ENCODE assay signal across 26 cellular contexts in the genomic region with DNA sequence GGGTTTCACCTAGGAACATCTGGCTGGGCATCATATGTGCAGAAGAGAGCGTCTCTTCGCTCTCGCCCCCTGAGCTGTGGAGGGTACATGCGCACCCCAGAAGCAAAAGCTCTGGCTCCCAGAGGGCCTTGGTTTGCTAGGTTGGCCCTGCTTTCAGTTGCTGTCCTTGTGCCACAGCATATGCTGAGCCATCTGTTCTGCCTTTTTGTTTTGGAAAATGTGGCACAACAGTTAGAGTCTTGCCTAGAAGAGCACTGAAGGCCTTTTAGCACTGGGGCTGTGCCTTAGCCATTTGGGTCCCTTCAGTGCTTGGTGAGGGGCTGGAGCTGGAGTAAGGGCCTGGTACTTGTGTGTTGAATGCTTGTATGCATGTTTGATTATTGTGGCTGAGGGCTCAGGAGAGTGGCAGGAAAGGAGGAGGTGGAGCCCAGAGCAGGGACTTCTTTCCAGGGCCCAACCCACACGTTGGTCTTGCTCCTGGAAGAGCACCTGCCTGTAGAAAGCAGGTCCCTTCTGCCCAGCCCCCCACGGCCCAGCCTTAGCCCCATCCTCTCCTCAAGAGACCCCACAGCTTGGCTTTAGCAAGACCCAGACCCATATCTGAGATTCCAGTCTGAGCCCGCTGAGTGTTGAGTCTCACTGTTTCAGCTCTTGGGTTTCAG.
DNase-seq lines count a peak whose midpoint lies in the region; ATAC-seq and FAIRE-seq lines count a peak whose summit lies in the region.
"Had no signal": no experiment of that assay in that cellular context is flagged by ENCODE, and none has a peak within 500 bp of the region (broad histone marks: within the 10 kb centered on the region; RNA-seq: fewer than 3 reads in every experiment).

No MANE protein-coding gene starts in this region.

- H3K9me3 ChIP-seq in BLaER1 (no peaks in the 10 kb centered on the region), neuronal stem cell (replicated peaks in 1 of 2; ENCODE audit: control insufficient read depth in 2 of 2, insufficient read depth in 1 of 2, low read depth in 1 of 2, low read length in 2 of 2) (no peaks in the 10 kb centered on the region)
- H3K9me3 ChIP-seq: lower lobe of right lung had no signal

- H2BK12ac ChIP-seq in neuronal stem cell (ENCODE audit: low read length): no peak overlapping the region

- no peak overlapping the region for H3K4me3 ChIP-seq in BLaER1
- H3K4me3 ChIP-seq in neuronal stem cell (ENCODE audit: low read length in 2 of 2): no peak overlapping the region
- H3K4me3 ChIP-seq: hepatocyte, lower lobe of right lung, SK-N-MC had no signal

- no peak overlapping the region for H2BK15ac ChIP-seq in neuronal stem cell (ENCODE audit: low read length)

- H3K36me3 ChIP-seq in BLaER1 (no peaks in the 10 kb centered on the region), neuronal stem cell (replicated peaks in 1 of 2; ENCODE audit: control insufficient read depth in 2 of 2, insufficient read depth in 2 of 2, low read length in 2 of 2) (no peaks in the 10 kb centered on the region)
- H3K36me3 ChIP-seq: lower lobe of right lung, WERI-Rb-1 had no signal

- H4K8ac ChIP-seq in neuronal stem cell (ENCODE audit: low read depth, low read length): no peak overlapping the region

- H3K9ac ChIP-seq in BLaER1 (no peak overlapping the region), neuronal stem cell (ENCODE audit: low read depth, low read length, poor library complexity) (no peak overlapping the region)

- peaks cover 21% of the 10 kb centered on the region for H4K20me1 ChIP-seq in BLaER1

- no peak overlapping the region for H3K18ac ChIP-seq in neuronal stem cell (ENCODE audit: low read length)

- H3K27me3 ChIP-seq in BLaER1: no peaks in the 10 kb centered on the region
- no peaks in the 10 kb centered on the region for H3K27me3 ChIP-seq in neuronal stem cell (ENCODE audit: control insufficient read depth in 3 of 3, insufficient read depth in 3 of 3, low read depth in 1 of 3, low read length in 3 of 3)
- H3K27me3 ChIP-seq: hepatocyte had no signal

- H2AFZ ChIP-seq in neuronal stem cell (ENCODE audit: low read length): no peak overlapping the region
- H2AFZ ChIP-seq: hepatocyte had no signal

- H4K91ac ChIP-seq in neuronal stem cell (ENCODE audit: low read depth, low read length, poor library complexity): peak overlapping the region; percentile 15

- no peak overlapping the region for H3K27ac ChIP-seq in BLaER1
- H3K27ac ChIP-seq in neuronal stem cell (replicated peaks; ENCODE audit: low read length): no peak overlapping the region
- H3K27ac ChIP-seq: hepatocyte, lower lobe of right lung, SK-N-MC, WERI-Rb-1 had no signal

- no peaks in the 10 kb centered on the region for H3K79me1 ChIP-seq in neuronal stem cell (ENCODE audit: low read depth, low read length)

- no CpG with 5 or more reads among the region's 7 CpGs for WGBS in neuronal stem cell (ENCODE audit: extremely low coverage in 2 of 2, insufficient read length in 2 of 2, insufficient replicate concordance in 1 of 2), 2 donors

- H3K23ac ChIP-seq in neuronal stem cell (ENCODE audit: low read depth, low read length, poor library complexity): no peak overlapping the region

- no peak for ATAC-seq in GM18520 (IDR thresholded peaks at IDR 0.05; ENCODE audit: unreplicated experiment)
- ATAC-seq in HG02571 (IDR thresholded peaks at IDR 0.05; ENCODE audit: unreplicated experiment): no peak
- ATAC-seq: activated T-helper 17 cell treated with anti-CD3 and anti-CD28 coated beads, Interleukin-2, amount 50 U/mL, for 72 hours; esophagus mucosa had no signal

- H2BK5ac ChIP-seq in neuronal stem cell (ENCODE audit: low read length): no peak overlapping the region

- no peak overlapping the region for H3K4ac ChIP-seq in neuronal stem cell (ENCODE audit: low read length)

- H3K4me2 ChIP-seq in BLaER1 (peak overlapping the region; percentile 6; the same call in 1 of the 2 replicates), neuronal stem cell (ENCODE audit: insufficient read depth, low read length, poor library complexity, severe bottlenecking) (no peak overlapping the region)
- H3K4me2 ChIP-seq: hepatocyte had no signal

- peak overlapping the region; percentile 14 for H3K14ac ChIP-seq in neuronal stem cell (ENCODE audit: low read length)

- H3K4me1 ChIP-seq in BLaER1 (peaks cover 24% of the 10 kb centered on the region), neuronal stem cell (ENCODE audit: control insufficient read depth in 2 of 2, insufficient read depth in 1 of 2, low read depth in 1 of 2, low read length in 2 of 2) (peaks cover 20 to 31% of the 10 kb centered on the region in 2 donors)

- H2AK5ac ChIP-seq in neuronal stem cell (ENCODE audit: low read depth, low read length): peak overlapping the region; percentile 17

- DNase-seq in NCI-H1694 (lab: John Stamatoyannopoulos, UW) (peak; percentile 99), cerebellar cortex (ENCODE audit: low spot score) (peak; percentile 96), neuronal stem cell (ENCODE audit: low spot score) (no peak), nucleus accumbens (lab: John Stamatoyannopoulos, UW) (no peak), urothelium cell line (ENCODE audit: low spot score) (no peak)
- DNase-seq: activated CD4-positive, alpha-beta T cell treated with anti-CD3 and anti-CD28 coated beads, Interleukin-2, amount 50 U/mL, for 1 hour; activated naive CD8-positive, alpha-beta T cell treated with anti-CD3 and anti-CD28 coated beads for 36 hours; CD4-positive, CD25-positive, alpha-beta regulatory T cell; effector CD8-positive, alpha-beta T cell; foreskin melanocyte; GDM1; H7; IMR-90; lower lobe of right lung; NCI-H1417 treated with DMSO at 0.1 percent for 48 hours; RPMI8226; stimulated activated CD4-positive, alpha-beta T cell treated with anti-CD3 and anti-CD28 coated beads, Interleukin-12 subunit alpha, Interleukin-12 subunit beta, amount 100 ng/mL, for 4 hours; stimulated activated CD4-positive, alpha-beta T cell treated with anti-CD3 and anti-CD28 coated beads, Interleukin-4, amount 100 ng/mL, for 4 hours; WERI-Rb-1 had no signal

- no peak for FAIRE-seq in urothelium cell line (lab: Jason Lieb, UNC)

- H2BK120ac ChIP-seq in neuronal stem cell (ENCODE audit: low read depth, low read length): no peak overlapping the region

Comparison
In these comparisons a context has a peak if more than half of its experiments do, and no peak if none do; other contexts are left out.
1. DNase-seq: peak in NCI-H1694 (single experiment) and cerebellar cortex (single experiment); none in neuronal stem cell (single experiment), nucleus accumbens (0 of 56) and urothelium cell line (single experiment).